1 cellular context compared by ENCODE assay signal in the genomic region with DNA sequence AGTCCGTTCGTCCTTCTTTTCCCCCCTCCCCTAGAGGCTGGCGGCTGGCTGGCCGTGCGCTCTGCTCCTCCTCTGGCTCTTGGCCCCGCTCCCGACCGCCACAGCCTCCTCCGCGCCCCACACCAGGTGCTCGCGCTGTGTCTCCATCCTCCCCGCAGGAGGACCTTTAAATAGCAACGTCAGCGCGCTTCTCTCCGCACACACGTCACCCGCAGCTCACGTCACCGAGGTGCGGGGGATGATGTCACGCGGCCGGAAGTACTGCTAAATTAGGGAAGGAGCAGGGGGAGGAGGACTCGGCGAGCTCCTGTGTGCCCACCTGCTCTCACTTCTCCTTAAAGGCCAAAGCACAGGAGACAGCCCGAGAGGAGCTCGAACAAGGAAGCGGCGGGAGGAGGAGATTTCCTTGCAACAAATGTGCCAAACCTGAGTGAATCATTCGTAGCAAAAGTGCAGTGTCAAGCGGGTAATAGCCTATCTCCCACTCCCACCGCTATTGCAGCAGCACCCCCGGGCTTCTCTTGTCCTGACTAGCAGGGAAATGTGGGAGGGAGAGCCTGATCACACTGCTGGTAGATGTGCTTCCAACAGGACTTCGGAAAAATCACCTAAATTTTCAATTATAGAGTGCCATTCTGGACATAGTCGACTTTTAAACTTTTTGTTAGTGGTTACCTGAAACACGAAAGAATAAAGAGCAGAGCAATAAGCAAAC.
TF ChIP-seq lines count a peak whose summit lies in the region.

No MANE protein-coding gene starts in this region.

TF ChIP-seq in K562, 482 proteins besides CTCF, POLR2A, EP300 and RAD21 (continued from another document and continues in another):
- TF ChIP-seq, protein P1, sequence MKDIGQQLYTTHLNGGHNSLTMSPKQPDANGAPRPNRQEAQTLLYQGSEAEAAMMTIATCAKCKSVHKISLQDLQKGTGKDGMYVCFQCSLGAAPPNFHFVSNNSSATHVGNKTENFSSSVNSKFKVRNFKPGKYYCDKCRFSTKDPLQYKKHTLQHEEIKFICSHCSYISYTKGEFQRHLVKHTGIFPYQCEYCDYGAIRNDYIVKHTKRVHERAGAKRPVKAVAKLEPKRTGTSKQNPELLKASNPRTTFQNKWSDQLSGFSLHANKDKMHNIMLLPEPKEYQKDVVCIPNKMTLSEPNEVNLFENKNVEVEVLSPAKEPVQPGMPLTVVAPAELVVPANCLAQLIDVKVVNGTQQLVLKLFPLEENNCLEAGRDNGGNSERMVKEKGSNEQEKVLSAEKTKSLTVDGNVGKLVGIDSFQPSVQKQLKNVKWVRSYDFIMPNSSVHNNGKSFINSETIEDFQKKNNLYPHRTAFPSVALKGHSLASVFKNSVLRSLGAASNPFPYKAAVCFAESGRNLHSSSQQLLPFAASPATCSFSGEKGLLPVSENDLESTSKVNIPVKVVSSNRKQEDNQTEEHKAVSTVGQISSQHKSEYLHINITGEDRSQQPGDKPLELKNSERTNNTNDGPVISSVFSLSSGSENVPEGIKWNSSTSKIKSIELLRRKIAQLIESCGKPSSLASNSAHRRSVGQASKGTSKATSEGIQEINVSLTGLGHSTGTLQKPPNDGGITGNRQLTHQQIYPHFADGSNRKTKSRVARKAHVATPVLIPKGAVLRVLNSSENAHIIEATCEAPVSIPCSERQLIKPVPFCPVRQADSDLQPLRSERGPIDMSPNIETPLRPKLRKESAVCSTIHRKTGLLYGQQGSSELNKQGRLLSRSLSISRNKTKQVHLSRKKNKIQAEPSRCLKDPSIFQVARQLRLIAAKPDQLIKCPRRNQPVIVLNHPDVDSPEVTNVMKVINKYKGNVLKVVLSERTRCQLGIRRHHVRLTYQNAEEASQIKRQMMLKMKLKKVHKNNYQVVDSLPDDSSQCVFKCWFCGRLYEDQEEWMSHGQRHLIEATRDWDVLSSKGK (CRISPR knock-in tag; IDR thresholded peaks at IDR 0.05), result no peak
- TF ChIP-seq USF1 (CRISPR knock-in tag; IDR thresholded peaks at IDR 0.05), result peak; percentile 80
- TF ChIP-seq ZNF232 (CRISPR knock-in tag; IDR thresholded peaks at IDR 0.05), result no peak; the same call in 1 of the 2 replicates
- 0 out of 2 replicates have a peak, but pooled peaks have one; percentile 38 for TF ChIP-seq SMAD4 (CRISPR knock-in tag; conservative IDR thresholded peaks at IDR 0.05)
- 0 out of 4 replicates have a peak, but pooled peaks of 1 of the 2 experiments have one; percentile 43 for TF ChIP-seq ZNF639 (CRISPR knock-in tag; conservative IDR thresholded peaks at IDR 0.05 in 1 of 2, IDR thresholded peaks at IDR 0.05 in 1 of 2)
- TF ChIP-seq SOX6 (IDR thresholded peaks at IDR 0.05), result 0 out of 2 replicates have a peak, but pooled peaks have one; percentile 21
- TF ChIP-seq BCL6 (CRISPR knock-in tag; IDR thresholded peaks at IDR 0.05), result no peak
- TF ChIP-seq POLR2H (tag; IDR thresholded peaks at IDR 0.05; ENCODE audit: low read depth), result peak; percentile 62
- TF ChIP-seq ZNF444 (CRISPR knock-in tag; IDR thresholded peaks at IDR 0.05), result no peak
- TF ChIP-seq ZSCAN32 (CRISPR knock-in tag; IDR thresholded peaks at IDR 0.05), result no peak
- TF ChIP-seq ZNF586 (CRISPR knock-in tag; conservative IDR thresholded peaks at IDR 0.05), result no peak
- TF ChIP-seq SMARCA5 (IDR thresholded peaks at IDR 0.05), result no peak
- TF ChIP-seq, protein P2, sequence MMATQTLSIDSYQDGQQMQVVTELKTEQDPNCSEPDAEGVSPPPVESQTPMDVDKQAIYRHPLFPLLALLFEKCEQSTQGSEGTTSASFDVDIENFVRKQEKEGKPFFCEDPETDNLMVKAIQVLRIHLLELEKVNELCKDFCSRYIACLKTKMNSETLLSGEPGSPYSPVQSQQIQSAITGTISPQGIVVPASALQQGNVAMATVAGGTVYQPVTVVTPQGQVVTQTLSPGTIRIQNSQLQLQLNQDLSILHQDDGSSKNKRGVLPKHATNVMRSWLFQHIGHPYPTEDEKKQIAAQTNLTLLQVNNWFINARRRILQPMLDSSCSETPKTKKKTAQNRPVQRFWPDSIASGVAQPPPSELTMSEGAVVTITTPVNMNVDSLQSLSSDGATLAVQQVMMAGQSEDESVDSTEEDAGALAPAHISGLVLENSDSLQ (IDR thresholded peaks at IDR 0.05), result peak; percentile 76
- TF ChIP-seq KLF6 (CRISPR knock-in tag; IDR thresholded peaks at IDR 0.05; ENCODE audit: borderline replicate concordance), result no peak
- no peak for TF ChIP-seq ZNF146 (CRISPR knock-in tag; IDR thresholded peaks at IDR 0.05; ENCODE audit: unreplicated experiment)
- peak; percentile 71 for TF ChIP-seq ARID1B (IDR thresholded peaks at IDR 0.05)
- TF ChIP-seq ZFPM2 (CRISPR knock-in tag; IDR thresholded peaks at IDR 0.05), result no peak
- TF ChIP-seq, protein P3, sequence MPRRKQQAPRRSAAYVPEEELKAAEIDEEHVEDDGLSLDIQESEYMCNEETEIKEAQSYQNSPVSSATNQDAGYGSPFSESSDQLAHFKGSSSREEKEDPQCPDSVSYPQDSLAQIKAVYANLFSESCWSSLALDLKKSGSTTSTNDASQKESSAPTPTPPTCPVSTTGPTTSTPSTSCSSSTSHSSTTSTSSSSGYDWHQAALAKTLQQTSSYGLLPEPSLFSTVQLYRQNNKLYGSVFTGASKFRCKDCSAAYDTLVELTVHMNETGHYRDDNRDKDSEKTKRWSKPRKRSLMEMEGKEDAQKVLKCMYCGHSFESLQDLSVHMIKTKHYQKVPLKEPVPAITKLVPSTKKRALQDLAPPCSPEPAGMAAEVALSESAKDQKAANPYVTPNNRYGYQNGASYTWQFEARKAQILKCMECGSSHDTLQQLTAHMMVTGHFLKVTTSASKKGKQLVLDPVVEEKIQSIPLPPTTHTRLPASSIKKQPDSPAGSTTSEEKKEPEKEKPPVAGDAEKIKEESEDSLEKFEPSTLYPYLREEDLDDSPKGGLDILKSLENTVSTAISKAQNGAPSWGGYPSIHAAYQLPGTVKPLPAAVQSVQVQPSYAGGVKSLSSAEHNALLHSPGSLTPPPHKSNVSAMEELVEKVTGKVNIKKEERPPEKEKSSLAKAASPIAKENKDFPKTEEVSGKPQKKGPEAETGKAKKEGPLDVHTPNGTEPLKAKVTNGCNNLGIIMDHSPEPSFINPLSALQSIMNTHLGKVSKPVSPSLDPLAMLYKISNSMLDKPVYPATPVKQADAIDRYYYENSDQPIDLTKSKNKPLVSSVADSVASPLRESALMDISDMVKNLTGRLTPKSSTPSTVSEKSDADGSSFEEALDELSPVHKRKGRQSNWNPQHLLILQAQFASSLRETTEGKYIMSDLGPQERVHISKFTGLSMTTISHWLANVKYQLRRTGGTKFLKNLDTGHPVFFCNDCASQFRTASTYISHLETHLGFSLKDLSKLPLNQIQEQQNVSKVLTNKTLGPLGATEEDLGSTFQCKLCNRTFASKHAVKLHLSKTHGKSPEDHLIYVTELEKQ (CRISPR knock-in tag; IDR thresholded peaks at IDR 0.05), result no peak
- no peak for TF ChIP-seq ZNF212 (CRISPR knock-in tag; IDR thresholded peaks at IDR 0.05)
- 0 out of 2 replicates have a peak, but pooled peaks have one; percentile 26 for TF ChIP-seq RFX5 (IDR thresholded peaks at IDR 0.05; ENCODE audit: low read depth, low read length)
- peak; percentile 41; the same call in 1 of the 2 replicates for TF ChIP-seq SIN3B (IDR thresholded peaks at IDR 0.05; ENCODE audit: low read depth)
- TF ChIP-seq MBD1 (CRISPR knock-in tag; IDR thresholded peaks at IDR 0.05), result no peak
- TF ChIP-seq PHF8 (IDR thresholded peaks at IDR 0.05; ENCODE audit: borderline replicate concordance, low read length), result peak; percentile 24
- TF ChIP-seq, protein P4, sequence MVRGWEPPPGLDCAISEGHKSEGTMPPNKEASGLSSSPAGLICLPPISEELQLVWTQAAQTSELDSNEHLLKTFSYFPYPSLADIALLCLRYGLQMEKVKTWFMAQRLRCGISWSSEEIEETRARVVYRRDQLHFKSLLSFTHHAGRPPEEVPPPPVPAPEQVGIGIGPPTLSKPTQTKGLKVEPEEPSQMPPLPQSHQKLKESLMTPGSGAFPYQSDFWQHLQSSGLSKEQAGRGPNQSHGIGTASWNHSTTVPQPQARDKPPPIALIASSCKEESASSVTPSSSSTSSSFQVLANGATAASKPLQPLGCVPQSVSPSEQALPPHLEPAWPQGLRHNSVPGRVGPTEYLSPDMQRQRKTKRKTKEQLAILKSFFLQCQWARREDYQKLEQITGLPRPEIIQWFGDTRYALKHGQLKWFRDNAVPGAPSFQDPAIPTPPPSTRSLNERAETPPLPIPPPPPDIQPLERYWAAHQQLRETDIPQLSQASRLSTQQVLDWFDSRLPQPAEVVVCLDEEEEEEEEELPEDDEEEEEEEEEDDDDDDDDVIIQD (CRISPR knock-in tag; IDR thresholded peaks at IDR 0.05), result no peak
- no peak for TF ChIP-seq BRF1 (IDR thresholded peaks at IDR 0.05; ENCODE audit: borderline replicate concordance, extremely low read depth, insufficient read length)
- TF ChIP-seq ZNF77 (CRISPR knock-in tag; IDR thresholded peaks at IDR 0.05), result no peak
- peak; percentile 76; the same call in 1 of the 2 replicates for TF ChIP-seq RUNX1 (IDR thresholded peaks at IDR 0.05; ENCODE audit: low read depth)
- peak; percentile 29; the same call in 1 of the 2 replicates for TF ChIP-seq CEBPB (tag; IDR thresholded peaks at IDR 0.05)
- peak; percentile 43 for TF ChIP-seq CBFA2T3 (IDR thresholded peaks at IDR 0.05)
- TF ChIP-seq CCNT2 (IDR thresholded peaks at IDR 0.05; ENCODE audit: borderline replicate concordance, extremely low read depth, insufficient read length, low read depth, low read length), result peak; percentile 53
- peak; percentile 76 for TF ChIP-seq MAFK (IDR thresholded peaks at IDR 0.05; ENCODE audit: low read length)
- TF ChIP-seq ZNF384 (IDR thresholded peaks at IDR 0.05; ENCODE audit: low read depth, low read length), result no peak
- TF ChIP-seq RBM22 (IDR thresholded peaks at IDR 0.05; ENCODE audit: low read depth, low read length, poor library complexity, severe bottlenecking), result no peak
- TF ChIP-seq GTF2A2 (tag; IDR thresholded peaks at IDR 0.05), result peak; percentile 34; the same call in 1 of the 2 replicates
- TF ChIP-seq, protein P5, sequence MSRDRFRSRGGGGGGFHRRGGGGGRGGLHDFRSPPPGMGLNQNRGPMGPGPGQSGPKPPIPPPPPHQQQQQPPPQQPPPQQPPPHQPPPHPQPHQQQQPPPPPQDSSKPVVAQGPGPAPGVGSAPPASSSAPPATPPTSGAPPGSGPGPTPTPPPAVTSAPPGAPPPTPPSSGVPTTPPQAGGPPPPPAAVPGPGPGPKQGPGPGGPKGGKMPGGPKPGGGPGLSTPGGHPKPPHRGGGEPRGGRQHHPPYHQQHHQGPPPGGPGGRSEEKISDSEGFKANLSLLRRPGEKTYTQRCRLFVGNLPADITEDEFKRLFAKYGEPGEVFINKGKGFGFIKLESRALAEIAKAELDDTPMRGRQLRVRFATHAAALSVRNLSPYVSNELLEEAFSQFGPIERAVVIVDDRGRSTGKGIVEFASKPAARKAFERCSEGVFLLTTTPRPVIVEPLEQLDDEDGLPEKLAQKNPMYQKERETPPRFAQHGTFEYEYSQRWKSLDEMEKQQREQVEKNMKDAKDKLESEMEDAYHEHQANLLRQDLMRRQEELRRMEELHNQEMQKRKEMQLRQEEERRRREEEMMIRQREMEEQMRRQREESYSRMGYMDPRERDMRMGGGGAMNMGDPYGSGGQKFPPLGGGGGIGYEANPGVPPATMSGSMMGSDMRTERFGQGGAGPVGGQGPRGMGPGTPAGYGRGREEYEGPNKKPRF (IDR thresholded peaks at IDR 0.05; ENCODE audit: low read depth, low read length), result no peak
- TF ChIP-seq NRF1 (conservative IDR thresholded peaks at IDR 0.05 in 1 of 2, IDR thresholded peaks at IDR 0.05 in 1 of 2), result peak; percentile 1 to 40; a peak in 2 of 4 replicates
- TF ChIP-seq ZNF282 (CRISPR knock-in tag; IDR thresholded peaks at IDR 0.05), result no peak
- TF ChIP-seq E2F8 (IDR thresholded peaks at IDR 0.05; ENCODE audit: low read depth, partially characterized antibody), result peak; percentile 91
- no peak for TF ChIP-seq MCM3 (IDR thresholded peaks at IDR 0.05)
